In the genomic region with DNA sequence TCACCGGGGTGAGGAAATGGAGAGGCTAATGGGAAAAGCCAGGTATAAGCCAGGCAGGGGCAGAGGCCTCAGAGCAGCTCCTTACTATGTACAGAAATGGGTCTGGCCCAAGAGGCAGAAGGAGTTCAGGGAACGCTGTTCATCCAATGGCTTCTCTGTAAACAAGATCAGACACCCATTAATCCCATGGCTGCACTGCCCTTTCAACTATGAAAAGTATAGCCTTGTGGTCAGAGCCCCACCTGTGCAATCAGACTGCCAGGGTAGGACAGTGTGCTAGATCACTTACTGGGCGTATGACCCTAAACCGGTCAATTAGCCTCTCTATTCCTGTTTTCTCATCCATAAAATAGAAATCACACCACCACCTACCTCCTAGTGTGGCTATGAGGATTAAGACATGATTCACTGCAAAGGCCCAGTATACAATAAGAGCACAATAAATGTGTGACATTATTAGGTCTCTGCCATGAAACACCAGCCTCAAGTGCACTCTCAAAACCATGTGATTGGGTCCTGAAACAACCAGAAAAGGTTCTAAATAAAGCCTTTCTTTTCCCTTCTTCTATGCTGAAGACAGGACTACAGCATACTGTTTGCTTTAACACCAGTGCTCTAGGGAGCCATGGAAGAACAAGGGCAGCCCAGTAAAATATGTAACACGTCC, we compare ENCODE assay signal across 10 cellular contexts. TPM values are rescaled to one million over a fixed set of nuclear protein-coding genes. Genes with fewer than 3 reads are reported as not detected.
A peak's percentile ranks its signal among the peaks of the same experiment; 100 is the strongest.
DNase-seq lines count a peak whose midpoint lies in the region; ATAC-seq and TF ChIP-seq lines count a peak whose summit lies in the region.
"Had no signal": no experiment of that assay in that cellular context is flagged by ENCODE, and none has a peak within 500 bp of the region (broad histone marks: within the 10 kb centered on the region; RNA-seq: fewer than 3 reads in every experiment).

No MANE protein-coding gene starts in this region.

- no peak overlapping the region for H2BK12ac ChIP-seq in H9 (ENCODE audit: insufficient read length, low read depth, low read length)

- no peak overlapping the region for H2BK20ac ChIP-seq in H9 (ENCODE audit: low read depth, low read length, poor library complexity, severe bottlenecking)

- H3K4me1 ChIP-seq in right cardiac atrium (ENCODE audit: control insufficient read depth, insufficient read depth, low read length) (peaks cover 12% of the 10 kb centered on the region), muscle layer of duodenum (ENCODE audit: control insufficient read depth in 1 of 2, insufficient read depth in 2 of 2, low read length in 2 of 2) (peaks cover 6 to 21% of the 10 kb centered on the region in 2 donors), H9 (ENCODE audit: insufficient read depth, low read length) (no peaks in the 10 kb centered on the region)

- H3K79me1 ChIP-seq in H9 (ENCODE audit: insufficient read depth, low read depth, low read length, poor library complexity, severe bottlenecking) = no peaks in the 10 kb centered on the region

- no peak overlapping the region for H3K56ac ChIP-seq in H9 (ENCODE audit: insufficient read length, low read depth, low read length)

- no peak overlapping the region for H3K9ac ChIP-seq in H9 (ENCODE audit: extremely low read depth, insufficient read length, low read length)

- no peak overlapping the region for H4K8ac ChIP-seq in H9 (replicated peaks; ENCODE audit: insufficient read length, low read depth, low read length)

- no peak overlapping the region for H2BK15ac ChIP-seq in H9 (ENCODE audit: low read depth, low read length)

- H3K27ac Mint-ChIP-seq in activated T-helper 1 cell treated with anti-CD3 and anti-CD28 coated beads, Interleukin-12 subunit alpha, Interleukin-12 subunit beta, Interleukin-2, Interleukin-4 antibody, amounts not matched to agents 30 ng/mL and 10 ng/mL and 1 ng/mL, durations not matched to agents 14 hours and 24 hours and 36 hours = peak overlapping the region; percentile 98
- H3K27ac Mint-ChIP-seq in H9 = no peak overlapping the region

- no peak overlapping the region for H2AFZ ChIP-seq in H9 (ENCODE audit: low read length)

- H3K23me2 ChIP-seq in H9 (ENCODE audit: insufficient read length, low read depth, low read length, poor library complexity, severe bottlenecking) = peaks cover 14% of the 10 kb centered on the region

- H3K23ac ChIP-seq in H9 (ENCODE audit: insufficient read length, low read depth, low read length) = no peak overlapping the region

- H3K36me3 Mint-ChIP-seq in activated T-helper 1 cell treated with anti-CD3 and anti-CD28 coated beads, Interleukin-12 subunit alpha, Interleukin-12 subunit beta, Interleukin-2, Interleukin-4 antibody, amounts not matched to agents 30 ng/mL and 10 ng/mL and 1 ng/mL, durations not matched to agents 14 hours and 24 hours and 36 hours (ENCODE audit: low read depth) = peaks cover 29% of the 10 kb centered on the region
- H3K36me3 Mint-ChIP-seq in H9 (ENCODE audit: insufficient read depth in 1 of 3, low read depth in 3 of 3) = no peaks in the 10 kb centered on the region

- H4K5ac ChIP-seq in H9 (ENCODE audit: insufficient read length, low read depth, low read length) = no peak overlapping the region

- H3T11ph ChIP-seq in H9 (ENCODE audit: low read length) = no peak overlapping the region

- H3K4me2 ChIP-seq in H9 (ENCODE audit: insufficient read depth, insufficient read length, low read length) = no peak overlapping the region

- H3K27ac ChIP-seq in right cardiac atrium (ENCODE audit: low read length) (peak overlapping the region; percentile 32), muscle layer of duodenum (ENCODE audit: low read length) (peak overlapping the region; percentile 26), brain microvascular endothelial cell (no peak overlapping the region), H9 (ENCODE audit: insufficient read length, low read depth, low read length) (no peak overlapping the region)

- H3K27me3 ChIP-seq in right cardiac atrium (ENCODE audit: control insufficient read depth, insufficient read depth) = no peaks in the 10 kb centered on the region
- H3K27me3 ChIP-seq in muscle layer of duodenum (ENCODE audit: low read depth, low read length) = no peaks in the 10 kb centered on the region
- no peaks in the 10 kb centered on the region for H3K27me3 ChIP-seq in brain microvascular endothelial cell (replicated peaks)
- H3K27me3 ChIP-seq in H9 (ENCODE audit: insufficient read depth, low read length) = peaks cover 8% of the 10 kb centered on the region; the same call in 1 of the 2 replicates

- no peak for ATAC-seq in right cardiac atrium
- ATAC-seq in Right ventricle myocardium superior (ENCODE audit: poor library complexity) = no peak

- H3K4me3 ChIP-seq in right cardiac atrium (ENCODE audit: low read length) (no peak overlapping the region), muscle layer of duodenum (ENCODE audit: low read depth in 1 of 2, low read length in 2 of 2) (no peak overlapping the region), brain microvascular endothelial cell (ENCODE audit: low read depth, low read length) (no peak overlapping the region)

- no peak overlapping the region for H3K4ac ChIP-seq in H9 (ENCODE audit: low read depth, low read length)

- H3K36me3 ChIP-seq in muscle layer of duodenum (ENCODE audit: control insufficient read depth in 1 of 2, insufficient read depth in 2 of 2, low read length in 2 of 2) (no peaks in the 10 kb centered on the region), brain microvascular endothelial cell (replicated peaks) (no peaks in the 10 kb centered on the region)

- H3K9me3 Mint-ChIP-seq in activated T-helper 1 cell treated with anti-CD3 and anti-CD28 coated beads, Interleukin-12 subunit alpha, Interleukin-12 subunit beta, Interleukin-2, Interleukin-4 antibody, amounts not matched to agents 30 ng/mL and 10 ng/mL and 1 ng/mL, durations not matched to agents 14 hours and 24 hours and 36 hours = no peaks in the 10 kb centered on the region
- H3K9me3 Mint-ChIP-seq in H9 = no peaks in the 10 kb centered on the region

- peaks cover 79% of the 10 kb centered on the region for H3K4me1 Mint-ChIP-seq in activated T-helper 1 cell treated with anti-CD3 and anti-CD28 coated beads, Interleukin-12 subunit alpha, Interleukin-12 subunit beta, Interleukin-2, Interleukin-4 antibody, amounts not matched to agents 30 ng/mL and 10 ng/mL and 1 ng/mL, durations not matched to agents 14 hours and 24 hours and 36 hours (ENCODE audit: low read depth)
- H3K4me1 Mint-ChIP-seq in H9 = peaks cover 4 to 5% of the 10 kb centered on the region in 2 experiments

- no peak overlapping the region for H2AK5ac ChIP-seq in H9 (ENCODE audit: insufficient read length, low read length)

- H3K4me3 Mint-ChIP-seq in activated T-helper 1 cell treated with anti-CD3 and anti-CD28 coated beads, Interleukin-12 subunit alpha, Interleukin-12 subunit beta, Interleukin-2, Interleukin-4 antibody, amounts not matched to agents 30 ng/mL and 10 ng/mL and 1 ng/mL, durations not matched to agents 14 hours and 24 hours and 36 hours = peak overlapping the region; percentile 91
- no peak overlapping the region for H3K4me3 Mint-ChIP-seq in H9

- TF ChIP-seq CTCF in brain microvascular endothelial cell (IDR thresholded peaks at IDR 0.05; ENCODE audit: low read depth, low read length, missing control alignments) (no peak), H9 (conservative IDR thresholded peaks at IDR 0.05) (no peak)

- no peak overlapping the region for H2BK5ac ChIP-seq in H9 (ENCODE audit: insufficient read length, low read length)

- no peak overlapping the region for H4K91ac ChIP-seq in H9 (ENCODE audit: insufficient read length, low read depth, low read length)

- no peak overlapping the region for H3K14ac ChIP-seq in H9 (ENCODE audit: insufficient read depth, low read length)

- no peak overlapping the region for H3K18ac ChIP-seq in H9 (ENCODE audit: insufficient read length, low read depth, low read length)

- no peaks in the 10 kb centered on the region for H3K79me2 ChIP-seq in H9 (ENCODE audit: insufficient read depth, low read length)

- H4K20me1 ChIP-seq in H9 (ENCODE audit: control insufficient read depth, insufficient read depth, insufficient read length) = no peaks in the 10 kb centered on the region

- no peak overlapping the region for H2BK120ac ChIP-seq in H9 (ENCODE audit: low read depth, low read length, poor library complexity, severe bottlenecking)

- in situ Hi-C loops in brain microvascular endothelial cell (cut with HindIII; ENCODE audit: low pct_ligation_motif_present, low sequenced_read_pairs) = no loop called here

- intact Hi-C loops in right cardiac atrium (cut with DNase I) = loop anchor here in 1 of 4 donors (5.0 kb wide), 1 partner anchor 119 kb away; no protein-coding TSS in a partner anchor
- intact Hi-C loops in Right ventricle myocardium superior (cut with DNase I) = no loop called here
- intact Hi-C loops in activated T-helper 1 cell treated with anti-CD3 and anti-CD28 coated beads, Interleukin-12 subunit alpha, Interleukin-12 subunit beta, Interleukin-2, Interleukin-4 antibody, amounts not matched to agents 30 ng/mL and 10 ng/mL and 1 ng/mL, durations not matched to agents 14 hours and 24 hours and 36 hours (cut with micrococcal nuclease) = loop anchor here (5.0 to 10.0 kb wide), 3 partner anchors 179 to 1141 kb away; a partner anchor contains a TSS

- DNase-seq in right cardiac atrium = no peak
- no peak for DNase-seq in Right ventricle myocardium superior
- DNase-seq in activated T-helper 1 cell treated with anti-CD3 and anti-CD28 coated beads, Interleukin-12 subunit alpha, Interleukin-12 subunit beta, Interleukin-2, Interleukin-4 antibody, amounts not matched to agents 30 ng/mL and 10 ng/mL and 1 ng/mL, durations not matched to agents 14 hours and 24 hours and 36 hours (ENCODE audit: low spot score) = no peak
- DNase-seq in brain microvascular endothelial cell = no peak
- no peak for DNase-seq in COR-L47 (lab: John Stamatoyannopoulos, UW)
- DNase-seq in H9 = no peak
- DNase-seq in HPDE6-E6E7 (ENCODE audit: extremely low spot score) = no peak
- DNase-seq: Calu3; stimulated activated CD4-positive, alpha-beta T cell treated with anti-CD3 and anti-CD28 coated beads, Interleukin-4, amount 100 ng/mL, for 4 hours had no signal

- H3K9me3 ChIP-seq in right cardiac atrium (ENCODE audit: control insufficient read depth, low read length) = no peaks in the 10 kb centered on the region
- no peaks in the 10 kb centered on the region for H3K9me3 ChIP-seq in muscle layer of duodenum (ENCODE audit: control insufficient read depth in 1 of 2, low read length in 2 of 2)
- no peaks in the 10 kb centered on the region for H3K9me3 ChIP-seq in H9 (ENCODE audit: control insufficient read depth, low read depth, low read length)

- 78% methylated on average over 5 of the region's 5 CpGs for WGBS in right cardiac atrium
- no CpG with 5 or more reads among the region's 5 CpGs for WGBS in H9 (ENCODE audit: extremely low coverage, insufficient read length, low lambda C conversion rate)

- H3K27me3 Mint-ChIP-seq in activated T-helper 1 cell treated with anti-CD3 and anti-CD28 coated beads, Interleukin-12 subunit alpha, Interleukin-12 subunit beta, Interleukin-2, Interleukin-4 antibody, amounts not matched to agents 30 ng/mL and 10 ng/mL and 1 ng/mL, durations not matched to agents 14 hours and 24 hours and 36 hours (ENCODE audit: insufficient read depth) = no peaks in the 10 kb centered on the region
- peaks cover 28% of the 10 kb centered on the region for H3K27me3 Mint-ChIP-seq in H9 (ENCODE audit: low read depth)

RNA-seq across cellular contexts. Expression of a gene that starts 4.4 kb away (rescaled TPM):
- total RNA-seq in right cardiac atrium (10 to 100 TPM; 13.9 to 18.8 (median 14.5) TPM), Right ventricle myocardium superior (7.4 TPM), H9 (2021) (1.8 and 1.9 TPM in 2 replicates)
- 4.8 TPM for polyA plus RNA-seq in right cardiac atrium
- 153 and 159 TPM in 2 replicates for total RNA-seq in activated T-helper 1 cell treated with anti-CD3 and anti-CD28 coated beads, Interleukin-12 subunit alpha, Interleukin-12 subunit beta, Interleukin-2, Interleukin-4 antibody, amounts not matched to agents 30 ng/mL and 10 ng/mL and 1 ng/mL, durations not matched to agents 14 hours and 24 hours and 36 hours

Comparison
In these comparisons a context has a peak if more than half of its experiments do, and no peak if none do; other contexts are left out.
1. H3K27ac ChIP-seq: peak in right cardiac atrium (single experiment) and muscle layer of duodenum (single experiment); none in brain microvascular endothelial cell (single experiment) and H9 (single experiment).